Comparison of ENCODE assay signal across 1 cellular context in the genomic region with DNA sequence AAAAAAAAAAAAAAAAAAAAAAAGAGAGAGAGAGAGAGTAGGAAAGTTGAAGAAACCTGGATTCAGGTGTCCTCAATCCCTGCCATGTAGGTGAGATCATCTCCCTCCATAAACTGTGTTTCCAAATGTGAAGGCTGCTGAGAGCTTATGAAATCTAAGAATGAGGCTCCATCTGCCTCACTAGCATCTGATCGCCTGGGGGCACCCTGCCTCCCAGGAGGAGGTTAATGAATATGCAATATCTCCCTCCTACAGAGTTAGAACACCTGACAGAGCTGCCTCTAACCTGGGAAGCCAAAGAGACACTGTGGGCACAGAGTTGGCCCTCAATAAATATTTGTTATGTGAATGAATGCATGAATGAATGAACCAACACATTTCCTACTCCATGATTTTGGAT.
TF ChIP-seq lines count a peak whose summit lies in the region.

No MANE protein-coding gene starts in this region.

TF ChIP-seq in HepG2, 621 proteins besides CTCF, POLR2A, EP300 and RAD21 (continued from another document):
- TF ChIP-seq, protein P1, sequence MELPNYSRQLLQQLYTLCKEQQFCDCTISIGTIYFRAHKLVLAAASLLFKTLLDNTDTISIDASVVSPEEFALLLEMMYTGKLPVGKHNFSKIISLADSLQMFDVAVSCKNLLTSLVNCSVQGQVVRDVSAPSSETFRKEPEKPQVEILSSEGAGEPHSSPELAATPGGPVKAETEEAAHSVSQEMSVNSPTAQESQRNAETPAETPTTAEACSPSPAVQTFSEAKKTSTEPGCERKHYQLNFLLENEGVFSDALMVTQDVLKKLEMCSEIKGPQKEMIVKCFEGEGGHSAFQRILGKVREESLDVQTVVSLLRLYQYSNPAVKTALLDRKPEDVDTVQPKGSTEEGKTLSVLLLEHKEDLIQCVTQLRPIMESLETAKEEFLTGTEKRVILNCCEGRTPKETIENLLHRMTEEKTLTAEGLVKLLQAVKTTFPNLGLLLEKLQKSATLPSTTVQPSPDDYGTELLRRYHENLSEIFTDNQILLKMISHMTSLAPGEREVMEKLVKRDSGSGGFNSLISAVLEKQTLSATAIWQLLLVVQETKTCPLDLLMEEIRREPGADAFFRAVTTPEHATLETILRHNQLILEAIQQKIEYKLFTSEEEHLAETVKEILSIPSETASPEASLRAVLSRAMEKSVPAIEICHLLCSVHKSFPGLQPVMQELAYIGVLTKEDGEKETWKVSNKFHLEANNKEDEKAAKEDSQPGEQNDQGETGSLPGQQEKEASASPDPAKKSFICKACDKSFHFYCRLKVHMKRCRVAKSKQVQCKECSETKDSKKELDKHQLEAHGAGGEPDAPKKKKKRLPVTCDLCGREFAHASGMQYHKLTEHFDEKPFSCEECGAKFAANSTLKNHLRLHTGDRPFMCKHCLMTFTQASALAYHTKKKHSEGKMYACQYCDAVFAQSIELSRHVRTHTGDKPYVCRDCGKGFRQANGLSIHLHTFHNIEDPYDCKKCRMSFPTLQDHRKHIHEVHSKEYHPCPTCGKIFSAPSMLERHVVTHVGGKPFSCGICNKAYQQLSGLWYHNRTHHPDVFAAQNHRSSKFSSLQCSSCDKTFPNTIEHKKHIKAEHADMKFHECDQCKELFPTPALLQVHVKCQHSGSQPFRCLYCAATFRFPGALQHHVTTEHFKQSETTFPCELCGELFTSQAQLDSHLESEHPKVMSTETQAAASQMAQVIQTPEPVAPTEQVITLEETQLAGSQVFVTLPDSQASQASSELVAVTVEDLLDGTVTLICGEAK (IDR thresholded peaks at IDR 0.05): no peak
- TF ChIP-seq, protein P1 (CRISPR knock-in tag; IDR thresholded peaks at IDR 0.05): no peak
- TF ChIP-seq ZFP82 (CRISPR knock-in tag; IDR thresholded peaks at IDR 0.05; ENCODE audit: borderline replicate concordance) (no peak), AGO1 (IDR thresholded peaks at IDR 0.05; ENCODE audit: low read depth, low read length, poor library complexity, severe bottlenecking) (no peak), MEIS1 (CRISPR knock-in tag; IDR thresholded peaks at IDR 0.05; ENCODE audit: borderline replicate concordance) (no peak), HOXD1 (CRISPR knock-in tag; IDR thresholded peaks at IDR 0.05) (no peak), TMF1 (CRISPR knock-in tag; IDR thresholded peaks at IDR 0.05; ENCODE audit: low read depth) (no peak), ONECUT2 (CRISPR knock-in tag; IDR thresholded peaks at IDR 0.05) (no peak), ZNF33A (CRISPR knock-in tag; IDR thresholded peaks at IDR 0.05; ENCODE audit: borderline replicate concordance) (no peak), CBX5 (CRISPR knock-in tag; IDR thresholded peaks at IDR 0.05; ENCODE audit: borderline replicate concordance) (no peak), EHMT2 (IDR thresholded peaks at IDR 0.05; ENCODE audit: borderline replicate concordance, low read depth, low read length) (no peak), SETDB1 (CRISPR knock-in tag; IDR thresholded peaks at IDR 0.05; ENCODE audit: borderline replicate concordance) (no peak)
- TF ChIP-seq, protein P2, sequence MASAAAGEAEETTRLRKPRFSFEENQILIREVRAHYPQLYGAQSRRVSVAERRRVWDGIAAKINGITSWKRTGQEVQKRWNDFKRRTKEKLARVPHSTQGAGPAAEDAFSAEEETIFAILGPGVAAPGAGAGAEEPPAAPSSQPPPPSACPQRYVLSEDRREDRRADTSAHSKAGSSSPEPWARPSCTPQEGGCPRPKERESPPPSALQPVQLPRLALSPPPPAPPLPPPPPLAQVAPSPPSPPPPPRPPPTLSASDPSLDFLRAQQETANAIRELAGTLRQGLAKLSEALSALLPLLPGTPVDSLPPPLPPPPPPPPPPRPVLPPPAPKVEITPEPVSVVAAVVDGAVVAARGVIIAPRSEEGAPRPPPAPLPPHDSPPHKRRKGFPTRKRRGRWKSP (CRISPR knock-in tag; IDR thresholded peaks at IDR 0.05): no peak
- TF ChIP-seq, protein P3, sequence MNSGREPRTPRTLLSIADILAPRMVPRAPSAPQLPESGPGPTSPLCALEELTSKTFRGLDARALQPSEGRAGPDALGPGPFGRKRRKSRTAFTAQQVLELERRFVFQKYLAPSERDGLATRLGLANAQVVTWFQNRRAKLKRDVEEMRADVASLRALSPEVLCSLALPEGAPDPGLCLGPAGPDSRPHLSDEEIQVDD (CRISPR knock-in tag; IDR thresholded peaks at IDR 0.05; ENCODE audit: borderline replicate concordance): no peak
- TF ChIP-seq, protein P4, sequence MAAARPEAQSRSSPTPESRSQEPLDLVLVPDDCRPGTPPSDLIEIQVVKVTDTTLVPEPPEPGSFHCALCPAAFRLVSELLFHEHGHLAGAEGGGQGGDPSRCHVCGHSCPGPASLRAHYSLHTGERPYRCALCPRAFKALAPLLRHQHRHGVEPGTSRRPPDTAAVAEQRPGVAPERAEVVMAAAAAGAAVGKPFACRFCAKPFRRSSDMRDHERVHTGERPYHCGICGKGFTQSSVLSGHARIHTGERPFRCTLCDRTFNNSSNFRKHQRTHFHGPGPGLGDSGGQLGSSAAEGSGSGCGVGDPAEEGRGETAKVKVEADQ (CRISPR knock-in tag; IDR thresholded peaks at IDR 0.05; ENCODE audit: borderline replicate concordance): no peak
- TF ChIP-seq, protein P5, sequence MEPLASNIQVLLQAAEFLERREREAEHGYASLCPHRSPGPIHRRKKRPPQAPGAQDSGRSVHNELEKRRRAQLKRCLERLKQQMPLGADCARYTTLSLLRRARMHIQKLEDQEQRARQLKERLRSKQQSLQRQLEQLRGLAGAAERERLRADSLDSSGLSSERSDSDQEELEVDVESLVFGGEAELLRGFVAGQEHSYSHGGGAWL (CRISPR knock-in tag; IDR thresholded peaks at IDR 0.05): no peak
- TF ChIP-seq, protein P6, sequence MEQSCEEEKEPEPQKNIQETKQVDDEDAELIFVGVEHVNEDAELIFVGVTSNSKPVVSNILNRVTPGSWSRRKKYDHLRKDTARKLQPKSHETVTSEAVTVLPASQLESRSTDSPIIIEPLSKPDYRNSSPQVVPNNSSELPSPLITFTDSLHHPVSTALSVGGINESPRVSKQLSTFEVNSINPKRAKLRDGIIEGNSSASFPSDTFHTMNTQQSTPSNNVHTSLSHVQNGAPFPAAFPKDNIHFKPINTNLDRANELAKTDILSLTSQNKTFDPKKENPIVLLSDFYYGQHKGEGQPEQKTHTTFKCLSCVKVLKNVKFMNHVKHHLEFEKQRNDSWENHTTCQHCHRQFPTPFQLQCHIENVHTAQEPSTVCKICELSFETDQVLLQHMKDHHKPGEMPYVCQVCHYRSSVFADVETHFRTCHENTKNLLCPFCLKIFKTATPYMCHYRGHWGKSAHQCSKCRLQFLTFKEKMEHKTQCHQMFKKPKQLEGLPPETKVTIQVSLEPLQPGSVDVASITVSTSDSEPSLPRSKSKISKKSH (CRISPR knock-in tag; IDR thresholded peaks at IDR 0.05; ENCODE audit: borderline replicate concordance): no peak
- TF ChIP-seq, protein P7, sequence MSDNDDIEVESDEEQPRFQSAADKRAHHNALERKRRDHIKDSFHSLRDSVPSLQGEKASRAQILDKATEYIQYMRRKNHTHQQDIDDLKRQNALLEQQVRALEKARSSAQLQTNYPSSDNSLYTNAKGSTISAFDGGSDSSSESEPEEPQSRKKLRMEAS (IDR thresholded peaks at IDR 0.05): no peak
- TF ChIP-seq, protein P8, sequence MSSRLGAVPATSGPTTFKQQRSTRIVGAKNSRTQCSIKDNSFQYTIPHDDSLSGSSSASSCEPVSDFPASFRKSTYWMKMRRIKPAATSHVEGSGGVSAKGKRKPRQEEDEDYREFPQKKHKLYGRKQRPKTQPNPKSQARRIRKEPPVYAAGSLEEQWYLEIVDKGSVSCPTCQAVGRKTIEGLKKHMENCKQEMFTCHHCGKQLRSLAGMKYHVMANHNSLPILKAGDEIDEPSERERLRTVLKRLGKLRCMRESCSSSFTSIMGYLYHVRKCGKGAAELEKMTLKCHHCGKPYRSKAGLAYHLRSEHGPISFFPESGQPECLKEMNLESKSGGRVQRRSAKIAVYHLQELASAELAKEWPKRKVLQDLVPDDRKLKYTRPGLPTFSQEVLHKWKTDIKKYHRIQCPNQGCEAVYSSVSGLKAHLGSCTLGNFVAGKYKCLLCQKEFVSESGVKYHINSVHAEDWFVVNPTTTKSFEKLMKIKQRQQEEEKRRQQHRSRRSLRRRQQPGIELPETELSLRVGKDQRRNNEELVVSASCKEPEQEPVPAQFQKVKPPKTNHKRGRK (CRISPR knock-in tag; IDR thresholded peaks at IDR 0.05): no peak
